21 cellular contexts compared by ENCODE assay signal in the genomic region with DNA sequence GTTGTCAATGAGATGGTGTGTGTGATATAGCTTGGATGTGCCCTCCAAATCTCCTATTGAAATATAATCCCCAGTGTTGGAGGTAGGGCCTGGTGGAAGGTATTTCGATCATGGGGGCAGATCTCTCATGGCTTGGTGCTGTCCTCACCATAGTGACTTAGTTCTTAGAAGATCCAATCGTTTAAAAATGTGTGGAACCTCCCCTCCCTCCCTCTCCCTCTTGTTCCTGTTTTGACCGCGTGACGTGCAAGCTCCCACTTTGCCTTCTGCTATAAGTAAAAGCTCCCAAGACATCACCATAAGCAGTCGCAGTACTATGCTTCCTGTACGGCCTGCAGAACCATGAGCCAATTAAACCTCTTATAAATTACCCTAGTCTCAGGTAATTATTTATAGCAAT.
"Had no signal": no experiment of that assay in that cellular context is flagged by ENCODE, and none has a peak within 500 bp of the region (broad histone marks: within the 10 kb centered on the region; RNA-seq: fewer than 3 reads in every experiment).

No MANE protein-coding gene starts in this region.

- DNase-seq: activated CD4-positive, alpha-beta T cell treated with anti-CD3 and anti-CD28 coated beads for 36 hours; activated CD4-positive, CD25-positive, alpha-beta regulatory T cell; activated CD8-positive, alpha-beta memory T cell treated with anti-CD3 and anti-CD28 coated beads, Interleukin-2, amount 10 ng/mL, durations not matched to agents 7 days and 5 days; activated CD8-positive, alpha-beta T cell treated with anti-CD3 and anti-CD28 coated beads, Interleukin-2, amount 10 ng/mL, durations not matched to agents 7 days and 5 days; activated naive CD8-positive, alpha-beta T cell treated with anti-CD3 and anti-CD28 coated beads, Interleukin-2, amount 50 U/mL, for 24 hours; activated T-cell treated with anti-CD3 and anti-CD28 coated beads, Interleukin-2, amount 50 U/mL, for 48 hours; amygdala; dermis blood vessel endothelial cell; effector CD4-positive, alpha-beta T cell; esophagus squamous epithelium; foreskin melanocyte; heart right ventricle; lower lobe of right lung; mesenchymal stem cell; natural killer cell; right cardiac atrium; stimulated activated CD4-positive, alpha-beta T cell treated with anti-CD3 and anti-CD28 coated beads, Interleukin-2, amount 100 ng/mL, for 48 hours; stimulated activated naive CD4-positive, alpha-beta T cell treated with Interleukin-2 at 50 U/mL for 16 hours; T-helper 2 cell had no signal

- H3K4me2 ChIP-seq: neural progenitor cell had no signal

- H3K27me3 ChIP-seq: esophagus squamous epithelium, heart right ventricle, neural progenitor cell, tibial nerve had no signal

- ATAC-seq: activated CD4-positive, alpha-beta T cell treated with anti-CD3 and anti-CD28 coated beads for 36 hours; activated CD8-positive, alpha-beta memory T cell treated with anti-CD3 and anti-CD28 coated beads, Interleukin-2, amount 10 ng/mL, durations not matched to agents 7 days and 5 days; activated CD8-positive, alpha-beta T cell treated with anti-CD3 and anti-CD28 coated beads, Interleukin-2, amount 10 ng/mL, durations not matched to agents 7 days and 5 days; activated naive CD8-positive, alpha-beta T cell treated with anti-CD3 and anti-CD28 coated beads, Interleukin-2, amount 50 U/mL, for 24 hours; natural killer cell; right cardiac atrium had no signal

- H3K36me3 ChIP-seq: esophagus squamous epithelium, heart right ventricle, lower lobe of right lung, neural progenitor cell, tibial nerve had no signal

- H3K9me3 ChIP-seq: esophagus squamous epithelium, heart right ventricle, lower lobe of right lung, tibial nerve had no signal

- H3K4me3 ChIP-seq: esophagus squamous epithelium, heart right ventricle, lower lobe of right lung, neural progenitor cell, tibial nerve had no signal

- H3K4me1 ChIP-seq: esophagus squamous epithelium, lower lobe of right lung, tibial nerve had no signal

- H3K27ac ChIP-seq: esophagus squamous epithelium, heart right ventricle, lower lobe of right lung, neural progenitor cell, tibial nerve had no signal

- H3K9ac ChIP-seq: neural progenitor cell had no signal

- H2AFZ ChIP-seq: neural progenitor cell had no signal
